13 cellular contexts compared by ENCODE assay signal in genomic region chr1:78048446-78048845, GRCh38. TPM values are rescaled to one million over a fixed set of nuclear protein-coding genes. Genes with fewer than 3 reads are reported as not detected.
"Had no signal": no experiment of that assay in that cellular context is flagged by ENCODE, and none has a peak within 500 bp of the region (broad histone marks: within the 10 kb centered on the region; RNA-seq: fewer than 3 reads in every experiment).

No MANE protein-coding gene starts in this region.

- H3K27me3 ChIP-seq: ascending aorta, gastroesophageal sphincter had no signal

- H3K9me3 Mint-ChIP-seq: natural killer cell; stimulated activated memory B cell treated with anti-CD40 and anti-IgM and Interleukin-4, amounts not matched to agents 10 μg/mL and 1 μg/mL and 100 μg/mL, for 72 hours; T-helper 2 cell treated with Interferon-gamma antibody and Interleukin-4, amounts not matched to agents 5 μg/mL and 100 μg/mL, for 36 hours had no signal

- ATAC-seq: gastroesophageal sphincter; natural killer cell; stimulated activated memory B cell treated with anti-CD40 and anti-IgM and Interleukin-4, amounts not matched to agents 10 μg/mL and 1 μg/mL and 100 μg/mL, for 72 hours had no signal

- H3K9ac ChIP-seq: parathyroid adenoma had no signal

- DNase-seq: activated CD4-positive, alpha-beta T cell treated with anti-CD3 and anti-CD28 coated beads, Interleukin-2, amount 50 U/mL, for 48 hours; mesendoderm; natural killer cell; sigmoid colon; stimulated activated CD4-positive, alpha-beta T cell treated with anti-CD3 and anti-CD28 coated beads, Interleukin-12 subunit alpha, Interleukin-12 subunit beta, amount 100 ng/mL, for 4 hours; trophoblast cell had no signal

- H3K36me3 ChIP-seq: ascending aorta, breast epithelium, gastroesophageal sphincter, neutrophil, sigmoid colon had no signal

- H3K36me3 Mint-ChIP-seq: natural killer cell; stimulated activated memory B cell treated with anti-CD40 and anti-IgM and Interleukin-4, amounts not matched to agents 10 μg/mL and 1 μg/mL and 100 μg/mL, for 72 hours had no signal

- H3K27ac ChIP-seq: ascending aorta, breast epithelium, neutrophil, parathyroid adenoma had no signal

- H3K27ac Mint-ChIP-seq: natural killer cell; stimulated activated memory B cell treated with anti-CD40 and anti-IgM and Interleukin-4, amounts not matched to agents 10 μg/mL and 1 μg/mL and 100 μg/mL, for 72 hours; T-helper 2 cell treated with Interferon-gamma antibody and Interleukin-4, amounts not matched to agents 5 μg/mL and 100 μg/mL, for 36 hours had no signal

- H3K4me3 Mint-ChIP-seq: natural killer cell; stimulated activated memory B cell treated with anti-CD40 and anti-IgM and Interleukin-4, amounts not matched to agents 10 μg/mL and 1 μg/mL and 100 μg/mL, for 72 hours; T-helper 2 cell treated with Interferon-gamma antibody and Interleukin-4, amounts not matched to agents 5 μg/mL and 100 μg/mL, for 36 hours had no signal

- H3K9me3 ChIP-seq: ascending aorta, breast epithelium, gastroesophageal sphincter, neutrophil, sigmoid colon had no signal

- H3K4me1 ChIP-seq: breast epithelium, parathyroid adenoma had no signal

- H3K4me3 ChIP-seq: ascending aorta, breast epithelium, sigmoid colon had no signal

RNA-seq across cellular contexts. Expression of gene GIPC2, which starts 2.7 kb away (rescaled TPM):
- total RNA-seq: natural killer cell had no signal
